In genomic region chr6:21946298-21946783, GRCh38 we compare ENCODE assay signal across 11 cellular contexts.
DNase-seq lines count a peak whose midpoint lies in the region; TF ChIP-seq lines count a peak whose summit lies in the region.
"Had no signal": no experiment of that assay in that cellular context is flagged by ENCODE, and none has a peak within 500 bp of the region (broad histone marks: within the 10 kb centered on the region; RNA-seq: fewer than 3 reads in every experiment).

No MANE protein-coding gene starts in this region.

- no peak for TF ChIP-seq CTCF in Caco-2 (IDR thresholded peaks at IDR 0.05; ENCODE audit: insufficient read depth in 1 of 2, low read depth in 1 of 2, low read length in 1 of 2, severe bottlenecking in 1 of 2, unreplicated experiment in 1 of 2)
- TF ChIP-seq CTCF in brain (conservative IDR thresholded peaks at IDR 0.05), result no peak
- TF ChIP-seq CTCF in adrenal gland (IDR thresholded peaks at IDR 0.05), result no peak
- no peak for TF ChIP-seq CTCF in GM10266 (IDR thresholded peaks at IDR 0.05; ENCODE audit: control insufficient read depth, insufficient read depth, low read depth, missing control alignments)

- no TSS peak for BruUV-seq in Caco-2 (replicated peaks; lab: Mats Ljungman, UMichigan)

- no peak for DNase-seq in Caco-2
- peak; percentile 49 for DNase-seq in NCI-H146 (lab: John Stamatoyannopoulos, UW)
- DNase-seq in non-pigmented ciliary epithelial cell (ENCODE audit: low read depth), result peak; percentile 94
- DNase-seq in HUDEP-2 (lab: John Stamatoyannopoulos, UW; ENCODE audit: unreplicated experiment in 76 of 76), result no peak
- DNase-seq in adrenal gland, result no peak
- DNase-seq in Ammon's horn (ENCODE audit: low spot score), result no peak
- DNase-seq in GM10266 (ENCODE audit: extremely low spot score), result no peak
- DNase-seq: DND-41 had no signal

- no peak overlapping the region for H3K4me3 Mint-ChIP-seq in Caco-2 (ENCODE audit: unreplicated experiment)
- no peak overlapping the region for H3K4me3 Mint-ChIP-seq in brain

- H3K36me3 ChIP-seq in Caco-2 (ENCODE audit: control insufficient read depth, insufficient read depth, low read length), result no peaks in the 10 kb centered on the region
- no peaks in the 10 kb centered on the region for H3K36me3 ChIP-seq in adrenal gland (replicated peaks in 1 of 2)

- TF ChIP-seq POLR2A in adrenal gland (IDR thresholded peaks at IDR 0.05), result no peak

- H3K9me3 ChIP-seq in Caco-2, result no peaks in the 10 kb centered on the region
- H3K9me3 ChIP-seq in adrenal gland (replicated peaks in 1 of 3), result no peaks in the 10 kb centered on the region

- H3K4me3 ChIP-seq in Caco-2 (ENCODE audit: low read depth, low read length) (no peak overlapping the region), adrenal gland (no peak overlapping the region)
- H3K4me3 ChIP-seq: coronary artery, hepatocyte had no signal

- CTCF ChIA-PET in Caco-2 (lab: Charles Lee), result interaction anchor here (0.7 kb wide), 1 partner anchor 261 kb away, joined by 3 read pairs; no protein-coding TSS in a partner anchor

- H3K4me1 Mint-ChIP-seq in Caco-2 (ENCODE audit: low read depth, unreplicated experiment) (peaks cover 28% of the 10 kb centered on the region), brain (peaks cover 74% of the 10 kb centered on the region)

- H3K27ac Mint-ChIP-seq in Caco-2 (ENCODE audit: unreplicated experiment) (peak overlapping the region; percentile 87), brain (peak overlapping the region in 3 of 5 experiments; percentile 19 to 54 (median 50))

- intact Hi-C loops in Caco-2 (cut with micrococcal nuclease; ENCODE audit: unreplicated experiment) (loop anchor here (5.0 kb wide), 1 partner anchor 881 kb away; no protein-coding TSS in a partner anchor), adrenal gland (cut with DNase I) (no loop called here)

- 70 to 85% (median 81%) methylated on average over 4 of the region's 4 CpGs for WGBS in adrenal gland, 4 donors

- POLR2A ChIA-PET in Caco-2 (lab: Charles Lee), result no interaction called here

- no peaks in the 10 kb centered on the region for H3K27me3 Mint-ChIP-seq in Caco-2 (ENCODE audit: insufficient read depth, unreplicated experiment)
- H3K27me3 Mint-ChIP-seq in brain, result no peaks in the 10 kb centered on the region

- H3K9me3 Mint-ChIP-seq in Caco-2 (ENCODE audit: unreplicated experiment) (no peaks in the 10 kb centered on the region), brain (no peaks in the 10 kb centered on the region)

- H3K36me3 Mint-ChIP-seq in Caco-2 (ENCODE audit: insufficient read depth, unreplicated experiment), result no peaks in the 10 kb centered on the region
- no peaks in the 10 kb centered on the region for H3K36me3 Mint-ChIP-seq in brain

- H3K4me1 ChIP-seq in Caco-2 (peaks cover 45% of the 10 kb centered on the region), adrenal gland (replicated peaks in 1 of 2) (no peaks in the 10 kb centered on the region)

- H3K27me3 ChIP-seq in Caco-2 (replicated peaks; ENCODE audit: control insufficient read depth, insufficient read depth, low read length) (no peaks in the 10 kb centered on the region), adrenal gland (no peaks in the 10 kb centered on the region)
- H3K27me3 ChIP-seq: hepatocyte had no signal

- H3K27ac ChIP-seq in adrenal gland, result no peak overlapping the region

Comparison
In these comparisons a context has a peak if more than half of its experiments do, and no peak if none do; other contexts are left out.
1. DNase-seq: peak in NCI-H146 (single experiment) and non-pigmented ciliary epithelial cell (single experiment); none in Caco-2 (0 of 2), HUDEP-2 (0 of 76), adrenal gland (0 of 7), Ammon's horn (single experiment) and GM10266 (single experiment).